In the genomic region with DNA sequence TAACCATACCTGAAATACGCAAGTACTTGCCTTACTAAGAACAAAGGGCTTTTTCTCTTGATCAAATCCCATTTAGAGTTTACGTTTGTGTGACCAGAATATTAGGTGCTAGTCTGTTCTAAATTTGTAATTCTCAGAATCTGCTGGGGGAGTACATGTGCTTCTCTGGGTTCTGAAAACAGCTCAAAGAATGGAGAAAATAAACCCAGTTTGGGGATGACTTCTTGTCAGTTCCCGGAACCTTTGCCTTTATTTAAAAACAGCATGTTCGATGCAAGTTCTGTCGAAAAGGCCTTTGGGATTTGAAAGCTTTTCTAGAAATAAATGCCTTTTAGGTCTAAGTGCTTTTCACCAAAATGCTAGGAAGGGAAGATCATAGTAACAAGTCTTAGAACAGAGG, we compare ENCODE assay signal across 9 cellular contexts.
DNase-seq lines count a peak whose midpoint lies in the region; ATAC-seq, FAIRE-seq and TF ChIP-seq lines count a peak whose summit lies in the region.
"Had no signal": no experiment of that assay in that cellular context is flagged by ENCODE, and none has a peak within 500 bp of the region (broad histone marks: within the 10 kb centered on the region; RNA-seq: fewer than 3 reads in every experiment).

No MANE protein-coding gene starts in this region.

- H3K27ac ChIP-seq in SJCRH30 (peak overlapping the region; percentile 68), pancreas (peak overlapping the region in 3 of 4 donors; percentile 34 to 73 (median 69))
- H3K27ac ChIP-seq: HL-60 had no signal

- TF ChIP-seq CTCF in epithelial cell of proximal tubule (conservative IDR thresholded peaks at IDR 0.05; ENCODE audit: low read depth, low read length), result no peak
- TF ChIP-seq CTCF in pancreas (IDR thresholded peaks at IDR 0.05), result no peak

- H3K9me3 ChIP-seq in SJCRH30 (replicated peaks), result no peaks in the 10 kb centered on the region
- H3K9me3 ChIP-seq in pancreas, result no peaks in the 10 kb centered on the region

- no peak for ATAC-seq in pancreas

- H3K4me1 ChIP-seq in SJCRH30, result peaks cover 33% of the 10 kb centered on the region
- peaks cover 0 to 7% (median 6%) of the 10 kb centered on the region in 3 donors for H3K4me1 ChIP-seq in pancreas

- H3K36me3 ChIP-seq in SJCRH30, result peaks cover 7% of the 10 kb centered on the region; the same call in 1 of the 2 replicates
- H3K36me3 ChIP-seq in pancreas, result peaks cover 0 to 6% (median 0%) of the 10 kb centered on the region in 3 donors

- H3K4me3 ChIP-seq in SJCRH30 (peak overlapping the region; percentile 52), epithelial cell of proximal tubule (ENCODE audit: low read depth, low read length) (peak overlapping the region; percentile 84), pancreas (no peak overlapping the region)

- WGBS in pancreas, 2 donors, result 87 to 89% methylated on average over 5 of the region's 5 CpGs

- intact Hi-C loops in pancreas (cut with DNase I) (no loop called here), head of caudate nucleus (cut with DNase I) (loop anchor here (5.0 kb wide), 1 partner anchor 146 kb away; the partner anchor contains the start of gene ARID5B)

- no peaks in the 10 kb centered on the region for H3K27me3 ChIP-seq in SJCRH30
- no peaks in the 10 kb centered on the region for H3K27me3 ChIP-seq in pancreas

- no peak for FAIRE-seq in pancreas (lab: Jason Lieb, UNC)

- DNase-seq in CD1c-positive myeloid dendritic cell (ENCODE audit: extremely low spot score) (peak; percentile 22), SJCRH30 (no peak), epithelial cell of proximal tubule (ENCODE audit: low read depth) (no peak), pancreas (no peak), SIG-M5 (lab: John Stamatoyannopoulos, UW) (no peak), NCI-H2107 (lab: John Stamatoyannopoulos, UW) (no peak), head of caudate nucleus (no peak), activated gamma-delta T cell treated with Interleukin-2 at 50 U/mL for 16 hours (no peak)

Comparison
In these comparisons a context has a peak if more than half of its experiments do, and no peak if none do; other contexts are left out.
1. H3K4me3 ChIP-seq: peak in SJCRH30 (single experiment) and epithelial cell of proximal tubule (single experiment); none in pancreas (0 of 4).